29 cellular contexts compared by ENCODE assay signal in genomic region chr10:94285271-94285670, GRCh38.
"Had no signal": no experiment of that assay in that cellular context is flagged by ENCODE, and none has a peak within 500 bp of the region (broad histone marks: within the 10 kb centered on the region; RNA-seq: fewer than 3 reads in every experiment).

No MANE protein-coding gene starts in this region.

- H3K27me3 ChIP-seq: dorsolateral prefrontal cortex, gastrocnemius medialis, hepatocyte, neural progenitor cell, sigmoid colon, testis, tibial artery, upper lobe of left lung, uterus had no signal

- H3K4me1 ChIP-seq: gastrocnemius medialis, prostate gland, testis, upper lobe of left lung, uterus had no signal

- H3K4me1 Mint-ChIP-seq: nephron had no signal

- ATAC-seq: esophagus mucosa; gastrocnemius medialis; left lobe of liver; mucosa of descending colon; naive thymus-derived CD4-positive, alpha-beta T cell; right cardiac atrium; stimulated activated naive CD8-positive, alpha-beta T cell treated with anti-CD3 and anti-CD28 coated beads, Interleukin-15, Interleukin-2, amounts not matched to agents 100 U/mL and 50 U/mL, for 24 hours had no signal

- H3K4me2 ChIP-seq: hepatocyte, neural progenitor cell had no signal

- H3K36me3 Mint-ChIP-seq: memory B cell; mesothelial cell of epicardium; naive thymus-derived CD4-positive, alpha-beta T cell; neural progenitor cell; stimulated activated effector memory CD8-positive, alpha-beta T cell treated with anti-CD3 and anti-CD28 coated beads, Interleukin-12 subunit alpha, Interleukin-12 subunit beta, amount 100 ng/mL, for 72 hours had no signal

- H3K4me3 Mint-ChIP-seq: memory B cell; mesothelial cell of epicardium; nephron; neural progenitor cell; stimulated activated effector memory CD8-positive, alpha-beta T cell treated with anti-CD3 and anti-CD28 coated beads, Interleukin-12 subunit alpha, Interleukin-12 subunit beta, amount 100 ng/mL, for 72 hours had no signal

- H3K36me3 ChIP-seq: gastrocnemius medialis, neural progenitor cell, prostate gland, upper lobe of left lung, uterus had no signal

- DNase-seq: dorsolateral prefrontal cortex; effector CD4-positive, alpha-beta T cell; foreskin fibroblast; gastrocnemius medialis; head of caudate nucleus; kidney; mucosa of descending colon; naive thymus-derived CD4-positive, alpha-beta T cell; right cardiac atrium; sigmoid colon; stimulated activated CD4-positive, alpha-beta T cell treated with anti-CD3 and anti-CD28 coated beads, Interleukin-2, amount 100 ng/mL, for 24 hours; stimulated activated CD4-positive, alpha-beta T cell treated with anti-CD3 and anti-CD28 coated beads, Interleukin-4, amount 100 ng/mL, for 24 hours; stimulated activated naive CD8-positive, alpha-beta T cell treated with anti-CD3 and anti-CD28 coated beads, Interleukin-15, Interleukin-2, amounts not matched to agents 100 U/mL and 50 U/mL, for 24 hours; substantia nigra; testis; tibial artery; upper lobe of left lung; uterus had no signal

- H2AFZ ChIP-seq: hepatocyte, neural progenitor cell had no signal

- H3K9me3 ChIP-seq: gastrocnemius medialis, mucosa of descending colon, prostate gland, sigmoid colon, testis, tibial artery, upper lobe of left lung, uterus had no signal

- H3K27ac ChIP-seq: dorsolateral prefrontal cortex, epithelial cell of prostate, gastrocnemius medialis, hepatocyte, neural progenitor cell, prostate gland, sigmoid colon, testis, tibial artery, upper lobe of left lung, uterus had no signal

- H3K27ac Mint-ChIP-seq: memory B cell; mesothelial cell of epicardium; naive thymus-derived CD4-positive, alpha-beta T cell; nephron; neural progenitor cell; stimulated activated effector memory CD8-positive, alpha-beta T cell treated with anti-CD3 and anti-CD28 coated beads, Interleukin-12 subunit alpha, Interleukin-12 subunit beta, amount 100 ng/mL, for 72 hours had no signal

- H3K79me2 ChIP-seq: hepatocyte had no signal

- H3K9ac ChIP-seq: neural progenitor cell had no signal

- H3K9me3 Mint-ChIP-seq: memory B cell; naive thymus-derived CD4-positive, alpha-beta T cell; nephron; neural progenitor cell; stimulated activated effector memory CD8-positive, alpha-beta T cell treated with anti-CD3 and anti-CD28 coated beads, Interleukin-12 subunit alpha, Interleukin-12 subunit beta, amount 100 ng/mL, for 72 hours had no signal

- H3K4me3 ChIP-seq: dorsolateral prefrontal cortex, gastrocnemius medialis, hepatocyte, lung, mucosa of descending colon, neural progenitor cell, prostate gland, sigmoid colon, testis, tibial artery, upper lobe of left lung, uterus had no signal
